Comparison of ENCODE assay signal across 8 cellular contexts in genomic region chr11:117946842-117947526, GRCh38. TPM values are rescaled to one million over a fixed set of nuclear protein-coding genes. Genes with fewer than 3 reads are reported as not detected.
DNase-seq lines count a peak whose midpoint lies in the region; ATAC-seq and TF ChIP-seq lines count a peak whose summit lies in the region.

No MANE protein-coding gene starts in this region.

- H3K27ac Mint-ChIP-seq in endodermal cell (peak overlapping the region; percentile 57), mesothelial cell of epicardium (no peak overlapping the region)

- no peak overlapping the region for H3K27ac ChIP-seq in endodermal cell (ENCODE audit: low read depth, low read length)

- no peaks in the 10 kb centered on the region for H3K27me3 ChIP-seq in endodermal cell (ENCODE audit: control insufficient read depth, insufficient read depth, low read length, poor library complexity, severe bottlenecking)

- H3K4me1 ChIP-seq in endodermal cell (ENCODE audit: control insufficient read depth, insufficient read depth, low read length) = no peaks in the 10 kb centered on the region

- ATAC-seq in HG02885 (IDR thresholded peaks at IDR 0.05; ENCODE audit: poor library complexity, unreplicated experiment) = no peak

- 57 to 92% methylated on average over 2 to 7 of the region's 7 CpGs for WGBS in endodermal cell (ENCODE audit: insufficient coverage in 1 of 2, insufficient read length in 1 of 2), 2 experiments

- TF ChIP-seq CTCF in endodermal cell (conservative IDR thresholded peaks at IDR 0.05) = peak; percentile 93
- peak; percentile 96 for TF ChIP-seq CTCF in mesothelial cell of epicardium (IDR thresholded peaks at IDR 0.05; ENCODE audit: unreplicated experiment)

- DNase-seq in GF-D8 (lab: John Stamatoyannopoulos, UW) (peak; percentile 49), HUDEP-2 (lab: John Stamatoyannopoulos, UW; ENCODE audit: unreplicated experiment in 76 of 76) (peak in 65 of 76 experiments; percentile 2 to 75 (median 47)), NOMO-1 (lab: John Stamatoyannopoulos, UW; ENCODE audit: unreplicated experiment in 2 of 2) (peak; percentile 42 to 63), endodermal cell (peak; percentile 98), mesothelial cell of epicardium (ENCODE audit: low spot score in 2 of 2, unreplicated experiment in 2 of 2) (peak; percentile 86 to 95)
- DNase-seq in activated CD8-positive, alpha-beta memory T cell treated with anti-CD3 and anti-CD28 coated beads for 24 hours = peak; percentile 96
- peak; percentile 65 to 74 for DNase-seq in stimulated activated CD8-positive, alpha-beta memory T cell treated with anti-CD3 and anti-CD28 coated beads, Interleukin-4, amount 100 ng/mL, for 1 hour (ENCODE audit: low read depth in 2 of 2, low spot score in 1 of 2)

- H3K4me3 Mint-ChIP-seq in endodermal cell (no peak overlapping the region), mesothelial cell of epicardium (no peak overlapping the region)

- peaks cover 6% of the 10 kb centered on the region for H3K27me3 Mint-ChIP-seq in endodermal cell (ENCODE audit: insufficient read depth)
- peaks cover 21% of the 10 kb centered on the region for H3K27me3 Mint-ChIP-seq in mesothelial cell of epicardium (ENCODE audit: low read depth)

- H3K4me1 Mint-ChIP-seq in endodermal cell = peaks cover 2% of the 10 kb centered on the region
- H3K4me1 Mint-ChIP-seq in mesothelial cell of epicardium = peaks cover 6% of the 10 kb centered on the region

- no peak overlapping the region for H3K9ac ChIP-seq in endodermal cell (ENCODE audit: extremely low read depth, low read length, poor library complexity, severe bottlenecking)

- H3K36me3 Mint-ChIP-seq in endodermal cell (ENCODE audit: low read depth) = no peaks in the 10 kb centered on the region
- no peaks in the 10 kb centered on the region for H3K36me3 Mint-ChIP-seq in mesothelial cell of epicardium

- no peaks in the 10 kb centered on the region for H3K36me3 ChIP-seq in endodermal cell (ENCODE audit: control insufficient read depth, insufficient read depth, low read length)

- H3K4me3 ChIP-seq in endodermal cell (ENCODE audit: low read length) = no peak overlapping the region

- H3K9me3 ChIP-seq in endodermal cell (ENCODE audit: control insufficient read depth, low read length) = peaks cover 8% of the 10 kb centered on the region

- no peaks in the 10 kb centered on the region for H3K9me3 Mint-ChIP-seq in endodermal cell
- H3K9me3 Mint-ChIP-seq in mesothelial cell of epicardium = peaks cover 19% of the 10 kb centered on the region

RNA-seq across cellular contexts. Expression of gene TMPRSS13, which starts 17.8 kb away (rescaled TPM):
- 1 to 10 TPM; 2.5 to 6.4 TPM for total RNA-seq in endodermal cell
- 0.61 TPM for polyA plus RNA-seq in endodermal cell (2013, experiment 1 of 2)
- 0.46 TPM for polyA plus RNA-seq in endodermal cell (2013, experiment 2 of 2)
- total RNA-seq in mesothelial cell of epicardium = 10.4 to 11.3 TPM (median 10.9 TPM) in 3 replicates

RNA-seq across cellular contexts. Expression of gene IL10RA, which starts 39.2 kb away (rescaled TPM):
- total RNA-seq in endodermal cell = under 1 TPM; 0.46 to 0.51 TPM
- polyA plus RNA-seq in endodermal cell (2013, experiment 1 of 2) = not detected
- polyA plus RNA-seq in endodermal cell (2013, experiment 2 of 2) = 0.37 TPM
- 0.38 to 0.78 TPM (median 0.42 TPM) in 3 replicates for total RNA-seq in mesothelial cell of epicardium

Comparison
In these comparisons a context has a peak if more than half of its experiments do, and no peak if none do; other contexts are left out.
1. DNase-seq: peak in every context shown above with its lines; median percentile 98 in endodermal cell; 96 in activated CD8-positive, alpha-beta memory T cell treated with anti-CD3 and anti-CD28 coated beads for 24 hours; 90 in mesothelial cell of epicardium; 70 in stimulated activated CD8-positive, alpha-beta memory T cell treated with anti-CD3 and anti-CD28 coated beads, Interleukin-4, amount 100 ng/mL, for 1 hour; 52 in NOMO-1; 49 in GF-D8; 47 in HUDEP-2.